11 cellular contexts compared by ENCODE assay signal in the genomic region with DNA sequence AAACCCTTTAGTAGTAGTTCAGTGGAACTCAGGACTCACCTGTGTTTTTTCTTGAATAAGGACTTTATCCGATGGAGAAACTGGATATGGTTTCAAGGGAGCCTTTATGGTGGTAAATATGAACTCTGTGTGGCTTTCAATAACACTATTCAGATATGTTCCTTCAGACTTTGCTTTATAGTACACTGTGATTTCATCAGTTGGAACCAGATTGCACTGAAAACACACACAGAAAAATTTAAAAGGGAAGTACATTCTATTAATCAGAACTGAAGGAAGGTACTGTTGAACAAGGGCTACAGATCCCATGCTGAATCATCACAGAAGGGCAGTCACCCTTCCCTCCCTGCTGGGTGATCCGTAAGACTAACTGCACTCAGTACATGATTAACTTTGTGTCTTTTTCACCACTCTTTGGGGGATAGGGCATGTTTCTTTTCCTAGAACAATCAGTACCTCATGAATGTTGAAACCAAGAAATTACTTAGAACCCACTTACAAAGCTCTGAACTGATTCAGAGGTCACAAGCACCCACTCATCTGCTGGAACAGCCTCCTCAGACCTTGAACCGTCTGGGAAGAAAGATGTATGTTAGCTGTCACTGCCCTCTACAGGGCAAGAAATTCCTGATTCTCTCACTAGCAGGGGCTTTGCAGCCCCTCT. TPM values are rescaled to one million over a fixed set of nuclear protein-coding genes. Genes with fewer than 3 reads are reported as not detected.
DNase-seq lines count a peak whose midpoint lies in the region; ATAC-seq and TF ChIP-seq lines count a peak whose summit lies in the region.
"Had no signal": no experiment of that assay in that cellular context is flagged by ENCODE, and none has a peak within 500 bp of the region (broad histone marks: within the 10 kb centered on the region; RNA-seq: fewer than 3 reads in every experiment).

No MANE protein-coding gene starts in this region.

- H3K9me3 ChIP-seq in cardiac muscle cell (ENCODE audit: low read depth) = no peaks in the 10 kb centered on the region

- H3K4me1 ChIP-seq in cardiac muscle cell (ENCODE audit: low read depth) = no peaks in the 10 kb centered on the region

- no peaks in the 10 kb centered on the region for H3K27me3 ChIP-seq in cardiac muscle cell

- H3K27ac ChIP-seq in cardiac muscle cell (no peak overlapping the region), coronary artery (no peak overlapping the region)

- H3K36me3 ChIP-seq in cardiac muscle cell = peaks cover 85% of the 10 kb centered on the region

- intact Hi-C loops in Right ventricle myocardium inferior (cut with DNase I) = no loop called here

- peak; percentile 35 to 81 for DNase-seq in cardiac muscle cell (ENCODE audit: low read depth in 1 of 2, low spot score in 1 of 2)
- DNase-seq in Right ventricle myocardium inferior (ENCODE audit: missing footprints) = no peak
- DNase-seq in amniotic epithelial cell (ENCODE audit: low read depth) = peak; percentile 99
- peak; percentile 93 for DNase-seq in iris pigment epithelial cell (ENCODE audit: low read depth)
- DNase-seq in LoVo (ENCODE audit: low spot score) = no peak
- DNase-seq in coronary artery (ENCODE audit: low spot score) = no peak
- DNase-seq in DMS153 treated with DMSO at 0.1 percent for 48 hours (lab: John Stamatoyannopoulos, UW; ENCODE audit: unreplicated experiment) = no peak
- DNase-seq: activated CD4-positive, alpha-beta T cell treated with anti-CD3 and anti-CD28 coated beads, Interleukin-2, amount 50 U/mL, for 1 hour; DMS79; NCI-H187 treated with DMSO at 0.1 percent for 48 hours had no signal

- peak; percentile 57 for TF ChIP-seq CTCF in cardiac muscle cell (IDR thresholded peaks at IDR 0.05; ENCODE audit: low read depth, low read length)
- no peak for TF ChIP-seq CTCF in coronary artery (IDR thresholded peaks at IDR 0.05)

- ATAC-seq in Right ventricle myocardium inferior (no peak), HG02885 (IDR thresholded peaks at IDR 0.05; ENCODE audit: poor library complexity, unreplicated experiment) (no peak)

- H3K4me3 ChIP-seq in cardiac muscle cell (no peak overlapping the region), coronary artery (no peak overlapping the region)

RNA-seq across cellular contexts. Expression of a gene that starts 51.2 kb away (rescaled TPM):
- 96.3 and 97.0 TPM in 2 replicates for total RNA-seq in cardiac muscle cell
- 87.1 and 96.8 TPM in 2 replicates for polyA plus RNA-seq in cardiac muscle cell
- total RNA-seq in Right ventricle myocardium inferior = 54.7 TPM

Comparison
In these comparisons a context has a peak if more than half of its experiments do, and no peak if none do; other contexts are left out.
1. DNase-seq: peak in cardiac muscle cell (2 of 2), amniotic epithelial cell (single experiment) and iris pigment epithelial cell (single experiment); none in Right ventricle myocardium inferior (single experiment), LoVo (single experiment), coronary artery (single experiment) and DMS153 treated with DMSO at 0.1 percent for 48 hours (single experiment).